ENCODE assay signal across 8 cellular contexts in the genomic region with DNA sequence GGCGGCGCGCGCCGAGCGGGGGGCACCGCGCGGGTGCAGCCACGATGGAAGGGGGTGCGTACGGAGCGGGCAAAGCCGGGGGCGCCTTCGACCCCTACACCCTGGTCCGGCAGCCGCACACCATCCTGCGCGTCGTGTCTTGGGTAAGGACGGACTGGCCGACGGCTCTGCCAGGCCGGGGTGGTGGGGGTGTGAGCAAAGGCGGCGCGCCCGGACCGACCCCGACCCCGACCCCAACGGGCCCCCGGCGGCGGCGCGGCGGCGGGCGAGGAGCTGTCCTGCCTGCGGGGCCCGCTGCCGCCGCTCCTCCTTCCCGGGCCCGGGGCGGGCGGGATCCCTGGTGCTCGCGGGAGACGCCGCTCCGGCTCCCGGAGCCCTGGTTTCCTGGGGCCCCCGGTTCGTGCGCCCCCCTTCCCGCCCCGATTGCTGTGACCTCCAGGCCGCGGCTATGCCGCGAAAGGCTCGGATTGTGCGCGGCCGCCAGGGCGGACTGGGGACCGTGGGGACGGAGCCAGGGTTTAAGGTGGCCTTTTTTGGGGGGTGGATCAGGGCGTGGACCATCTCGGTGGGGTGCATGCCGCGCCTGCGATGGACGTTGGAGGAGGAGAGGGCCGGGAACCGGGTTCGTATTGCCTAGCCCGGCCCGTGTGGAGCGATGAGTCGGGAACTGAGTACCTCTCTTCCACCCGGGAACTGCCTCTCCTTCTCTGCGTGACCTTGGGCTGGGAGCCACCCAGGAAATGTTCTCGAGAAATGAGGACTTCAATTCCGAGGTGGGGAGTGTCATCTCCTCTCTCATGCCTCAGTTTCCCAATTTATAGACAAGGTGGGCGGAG. TPM values are rescaled to one million over a fixed set of nuclear protein-coding genes. Genes with fewer than 3 reads are reported as not detected.
DNase-seq lines count a peak whose midpoint lies in the region; ATAC-seq and TF ChIP-seq lines count a peak whose summit lies in the region.

A gene with protein sequence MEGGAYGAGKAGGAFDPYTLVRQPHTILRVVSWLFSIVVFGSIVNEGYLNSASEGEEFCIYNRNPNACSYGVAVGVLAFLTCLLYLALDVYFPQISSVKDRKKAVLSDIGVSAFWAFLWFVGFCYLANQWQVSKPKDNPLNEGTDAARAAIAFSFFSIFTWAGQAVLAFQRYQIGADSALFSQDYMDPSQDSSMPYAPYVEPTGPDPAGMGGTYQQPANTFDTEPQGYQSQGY (plus strand): TSS at position 25 of the 836 bp plus-strand sequence. CDS start 20 bp downstream, at position 45.

- peaks cover 26% of the 10 kb centered on the region for H3K27me3 ChIP-seq in CD4-positive, alpha-beta T cell (ENCODE audit: control insufficient read depth, insufficient read depth, low read length)
- H3K27me3 ChIP-seq in liver (ENCODE audit: control insufficient read depth in 4 of 4, insufficient read depth in 4 of 4, low read length in 3 of 4) (no peaks in the 10 kb centered on the region), suprapubic skin (no peaks in the 10 kb centered on the region)

- H3K36me3 Mint-ChIP-seq in CD4-positive, alpha-beta T cell (ENCODE audit: low read depth) = no peaks in the 10 kb centered on the region

- DNase-seq in CD4-positive, alpha-beta T cell = peak in 1 of 10 experiments; percentile 3
- DNase-seq in Jurkat, Clone E6-1 (ENCODE audit: low read depth, low spot score) = no peak
- peak in 7 of 61 donors; percentile 14 to 69 (median 49) for DNase-seq in caudate nucleus (lab: John Stamatoyannopoulos, UW)
- no peak for DNase-seq in suprapubic skin (ENCODE audit: low spot score in 2 of 2)
- DNase-seq in LoVo (ENCODE audit: low spot score) = no peak

- no peaks in the 10 kb centered on the region for H3K9me3 Mint-ChIP-seq in CD4-positive, alpha-beta T cell

- H3K36me3 ChIP-seq in liver (ENCODE audit: control insufficient read depth in 4 of 4, insufficient read depth in 3 of 4, low read depth in 1 of 4, low read length in 3 of 4) = no peaks in the 10 kb centered on the region
- no peaks in the 10 kb centered on the region for H3K36me3 ChIP-seq in suprapubic skin

- no peaks in the 10 kb centered on the region for H3K9me3 ChIP-seq in CD4-positive, alpha-beta T cell (ENCODE audit: control insufficient read depth, low read length)
- no peaks in the 10 kb centered on the region for H3K9me3 ChIP-seq in liver (ENCODE audit: control insufficient read depth in 4 of 4, low read length in 3 of 4)
- H3K9me3 ChIP-seq in suprapubic skin = no peaks in the 10 kb centered on the region

- no peak within 1 kb of the TSS for H3K27ac ChIP-seq in CD4-positive, alpha-beta T cell (ENCODE audit: low read depth, low read length)
- H3K27ac ChIP-seq in caudate nucleus (ENCODE audit: low read depth, low read length) (peak within 1 kb of the TSS; percentile 83), liver (ENCODE audit: low read depth in 1 of 2, low read length in 2 of 2) (no peak within 1 kb of the TSS), suprapubic skin (peak within 1 kb of the TSS; percentile 88)

- CTCF ChIA-PET in CD4-positive, alpha-beta T cell (lab: Charles Lee) = no interaction called here

- peak within 1 kb of the TSS; percentile 87 for H3K4me3 Mint-ChIP-seq in CD4-positive, alpha-beta T cell

- WGBS in liver = 3% methylated on average over 89 of the region's 89 CpGs
- 1% methylated on average over 35 of the region's 89 CpGs for WGBS in suprapubic skin

- intact Hi-C loops in CD4-positive, alpha-beta T cell (cut with DNase I, micrococcal nuclease) = loop anchor here in 1 of 2 experiments (10.0 kb wide), 1 partner anchor 685 kb away; no protein-coding TSS in a partner anchor

- POLR2A ChIA-PET in CD4-positive, alpha-beta T cell (lab: Charles Lee) = interaction anchor here (1.0 to 1.7 kb wide), 6 partner anchors 30 to 179 kb away, joined by 3 to 10 read pairs (median 4); partner anchors contain the start of genes MIEF1 and RPL3

- no peak within 1 kb of the TSS for H3K27ac Mint-ChIP-seq in CD4-positive, alpha-beta T cell

- TF ChIP-seq RAD21 in liver (IDR thresholded peaks at IDR 0.05) = no peak

- H3K27me3 Mint-ChIP-seq in CD4-positive, alpha-beta T cell = peaks cover 12% of the 10 kb centered on the region

- H3K4me3 ChIP-seq in Jurkat, Clone E6-1 (ENCODE audit: low read length) = peak within 1 kb of the TSS; percentile 57
- peak within 1 kb of the TSS; percentile 49 to 79 (median 54) for H3K4me3 ChIP-seq in liver (ENCODE audit: low read depth in 1 of 3, low read length in 3 of 3)
- peak within 1 kb of the TSS; percentile 88 for H3K4me3 ChIP-seq in suprapubic skin

- no peak within 1 kb of the TSS for H3K9ac ChIP-seq in liver (ENCODE audit: low read depth in 1 of 2, low read length in 2 of 2)

- peaks cover 15% of the 10 kb centered on the region for H3K4me1 Mint-ChIP-seq in CD4-positive, alpha-beta T cell (ENCODE audit: low read depth)

- peak; percentile 47 for ATAC-seq in CD4-positive, alpha-beta T cell (ENCODE audit: poor library complexity)
- ATAC-seq in HG02884 (IDR thresholded peaks at IDR 0.05; ENCODE audit: unreplicated experiment) (no peak), GM18870 (IDR thresholded peaks at IDR 0.05; ENCODE audit: unreplicated experiment) (no peak)

- H3K4me1 ChIP-seq in liver (ENCODE audit: control insufficient read depth in 4 of 4, insufficient read depth in 4 of 4, low read length in 3 of 4) (peaks cover 0 to 4% (median 0%) of the 10 kb centered on the region in 4 donors), suprapubic skin (peaks cover 48% of the 10 kb centered on the region)

- TF ChIP-seq CTCF in CD4-positive, alpha-beta T cell (IDR thresholded peaks at IDR 0.05) = no peak
- TF ChIP-seq CTCF in liver (IDR thresholded peaks at IDR 0.05; ENCODE audit: low read depth, low read length, missing input control) (no peak), suprapubic skin (IDR thresholded peaks at IDR 0.05) (no peak)

- TF ChIP-seq EP300 in suprapubic skin (IDR thresholded peaks at IDR 0.05) = no peak

- no peak for TF ChIP-seq POLR2A in suprapubic skin (IDR thresholded peaks at IDR 0.05)

TF ChIP-seq in liver, 16 proteins besides CTCF, POLR2A, EP300 and RAD21:
- TF ChIP-seq EGR1 (IDR thresholded peaks at IDR 0.05; ENCODE audit: low read depth in 2 of 2) (no peak), RXRA (IDR thresholded peaks at IDR 0.05) (no peak), SP1 (IDR thresholded peaks at IDR 0.05) (no peak), TAF1 (conservative IDR thresholded peaks at IDR 0.05) (no peak), FOXA2 (IDR thresholded peaks at IDR 0.05) (no peak), ATF3 (IDR thresholded peaks at IDR 0.05) (no peak)
- TF ChIP-seq, protein P1, sequence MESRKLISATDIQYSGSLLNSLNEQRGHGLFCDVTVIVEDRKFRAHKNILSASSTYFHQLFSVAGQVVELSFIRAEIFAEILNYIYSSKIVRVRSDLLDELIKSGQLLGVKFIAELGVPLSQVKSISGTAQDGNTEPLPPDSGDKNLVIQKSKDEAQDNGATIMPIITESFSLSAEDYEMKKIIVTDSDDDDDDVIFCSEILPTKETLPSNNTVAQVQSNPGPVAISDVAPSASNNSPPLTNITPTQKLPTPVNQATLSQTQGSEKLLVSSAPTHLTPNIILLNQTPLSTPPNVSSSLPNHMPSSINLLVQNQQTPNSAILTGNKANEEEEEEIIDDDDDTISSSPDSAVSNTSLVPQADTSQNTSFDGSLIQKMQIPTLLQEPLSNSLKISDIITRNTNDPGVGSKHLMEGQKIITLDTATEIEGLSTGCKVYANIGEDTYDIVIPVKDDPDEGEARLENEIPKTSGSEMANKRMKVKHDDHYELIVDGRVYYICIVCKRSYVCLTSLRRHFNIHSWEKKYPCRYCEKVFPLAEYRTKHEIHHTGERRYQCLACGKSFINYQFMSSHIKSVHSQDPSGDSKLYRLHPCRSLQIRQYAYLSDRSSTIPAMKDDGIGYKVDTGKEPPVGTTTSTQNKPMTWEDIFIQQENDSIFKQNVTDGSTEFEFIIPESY (IDR thresholded peaks at IDR 0.05) = no peak

RNA-seq across cellular contexts. Expression of the gene that starts here (rescaled TPM):
- total RNA-seq in CD4-positive, alpha-beta T cell = under 1 TPM; 0.44 to 0.59 TPM
- 24.4 TPM for polyA plus RNA-seq in Jurkat, Clone E6-1 (2012; ENCODE audit: insufficient read depth, insufficient read length)
- total RNA-seq in liver (10 to 100 TPM in 1 of 2 donors, 1 to 10 TPM in 1; 1.8 to 21.9 TPM), suprapubic skin (10 to 100 TPM; 34.6 to 52.5 (median 44.3) TPM)
- polyA plus RNA-seq in liver = 1 to 10 TPM; 3.6 to 6.7 TPM

Comparison
In these comparisons a context has a peak if more than half of its experiments do, and no peak if none do; other contexts are left out.
1. Peak in ATAC-seq in CD4-positive, alpha-beta T cell; RNA of the gene not detected or under 1 TPM.
2. H3K27ac ChIP-seq: peak in caudate nucleus (single experiment) and suprapubic skin (single experiment); none in CD4-positive, alpha-beta T cell (single experiment) and liver (0 of 2).
3. Peak in every context shown above with its lines, with median percentiles within 50 percentile points of each other: H3K4me3 ChIP-seq.